Comparison of ENCODE assay signal across 8 cellular contexts in the genomic region with DNA sequence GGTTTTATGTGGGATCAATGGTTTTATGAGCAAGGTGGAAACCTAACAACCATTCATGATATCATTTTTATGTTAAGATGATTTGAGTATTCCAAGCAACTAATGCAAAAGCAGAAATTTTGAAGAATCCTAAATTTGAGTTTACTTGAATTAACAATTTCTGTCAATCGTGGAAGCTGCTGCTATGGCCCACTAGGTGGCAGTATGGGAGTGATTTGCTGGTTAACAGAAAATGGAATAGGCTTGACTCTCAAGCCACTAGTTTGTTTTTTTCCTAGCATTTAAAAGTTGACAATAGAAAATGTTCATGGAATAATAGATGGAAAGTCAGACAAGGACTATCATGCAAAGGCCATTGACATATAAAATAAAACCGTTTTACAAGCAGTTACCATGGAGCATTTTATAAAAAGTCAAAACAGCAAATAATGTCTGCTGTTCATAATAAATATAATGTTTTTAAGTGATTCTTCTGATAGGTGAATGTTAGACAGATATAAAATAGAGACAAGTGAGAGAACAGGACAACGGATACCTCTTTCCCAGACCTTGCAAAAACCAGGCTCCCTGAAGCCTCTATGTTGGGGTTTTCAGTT. TPM values are rescaled to one million over a fixed set of nuclear protein-coding genes. Genes with fewer than 3 reads are reported as not detected.
DNase-seq lines count a peak whose midpoint lies in the region; ATAC-seq, FAIRE-seq and TF ChIP-seq lines count a peak whose summit lies in the region.

No MANE protein-coding gene starts in this region.

- H3K36me3 Mint-ChIP-seq in effector memory CD8-positive, alpha-beta T cell (ENCODE audit: insufficient read depth) = peaks cover 6% of the 10 kb centered on the region
- H3K36me3 Mint-ChIP-seq in naive B cell = no peaks in the 10 kb centered on the region

- DNase-seq in AG10803 (ENCODE audit: low read depth) (peak; percentile 77), GM18507 (ENCODE audit: extremely low spot score, insufficient read length, low read depth) (no peak), NCI-H1694 treated with DMSO at 0.1 percent for 48 hours (lab: John Stamatoyannopoulos, UW) (peak; percentile 23), naive B cell (peak; percentile 39), testis (peak; percentile 60), 8988T (no peak)
- peak; percentile 56 for DNase-seq in activated CD4-positive, alpha-beta T cell treated with anti-CD3 and anti-CD28 coated beads for 48 hours
- peak; percentile 43 to 60 (median 43) for DNase-seq in effector memory CD8-positive, alpha-beta T cell

- 10 to 25% methylated on average over 3 of the region's 3 CpGs for WGBS in testis, 2 donors

- peaks cover 2% of the 10 kb centered on the region for H3K4me1 ChIP-seq in testis

- H3K27ac ChIP-seq in testis = no peak overlapping the region

- peak; percentile 83 for FAIRE-seq in GM18507 (lab: Jason Lieb, UNC)

- no peaks in the 10 kb centered on the region for H3K4me1 Mint-ChIP-seq in effector memory CD8-positive, alpha-beta T cell (ENCODE audit: low read depth in 2 of 2)
- H3K4me1 Mint-ChIP-seq in naive B cell = no peaks in the 10 kb centered on the region

- TF ChIP-seq POLR2A in testis (IDR thresholded peaks at IDR 0.05) = no peak

- peak; percentile 92 for TF ChIP-seq CTCF in AG10803 (conservative IDR thresholded peaks at IDR 0.05; ENCODE audit: low read length)
- peak; percentile 71 to 83 (median 78) for TF ChIP-seq CTCF in testis (IDR thresholded peaks at IDR 0.05)

- no peaks in the 10 kb centered on the region for H3K36me3 ChIP-seq in testis (ENCODE audit: low read depth, missing control alignments)

- H3K27me3 Mint-ChIP-seq in effector memory CD8-positive, alpha-beta T cell = no peaks in the 10 kb centered on the region
- no peaks in the 10 kb centered on the region for H3K27me3 Mint-ChIP-seq in naive B cell

- no peak overlapping the region for H3K27ac Mint-ChIP-seq in effector memory CD8-positive, alpha-beta T cell
- no peak overlapping the region for H3K27ac Mint-ChIP-seq in naive B cell

- H3K4me3 Mint-ChIP-seq in effector memory CD8-positive, alpha-beta T cell = no peak overlapping the region
- H3K4me3 Mint-ChIP-seq in naive B cell = no peak overlapping the region

- H3K27me3 ChIP-seq in testis = no peaks in the 10 kb centered on the region

- H3K9me3 ChIP-seq in testis = no peaks in the 10 kb centered on the region

- ATAC-seq in effector memory CD8-positive, alpha-beta T cell (replicated peaks) = peak; percentile 56
- no peak for ATAC-seq in naive B cell (ENCODE audit: low read depth in 2 of 2)

- H3K4me3 ChIP-seq in AG10803 (ENCODE audit: low read length) (no peak overlapping the region), testis (no peak overlapping the region)

- intact Hi-C loops in testis (cut with DNase I; ENCODE audit: low total_unique reads) = loop anchor here (10.0 kb wide), 1 partner anchor 382 kb away; no protein-coding TSS in a partner anchor

- no peaks in the 10 kb centered on the region for H3K9me3 Mint-ChIP-seq in effector memory CD8-positive, alpha-beta T cell
- H3K9me3 Mint-ChIP-seq in naive B cell = no peaks in the 10 kb centered on the region

RNA-seq across cellular contexts. Expression of gene TMEM200A, which starts 43.0 kb away (rescaled TPM):
- polyA plus RNA-seq in naive B cell (ENCODE audit: low read depth in 6 of 6) (under 1 TPM in 1 of 6 donors, not detected in 5; 0.09 TPM), testis (ENCODE audit: insufficient read depth, low read depth, low replicate concordance) (5.5 TPM)
- 1 to 10 TPM; 3.6 to 5.5 TPM for total RNA-seq in testis

Comparison
In these comparisons a context has a peak if more than half of its experiments do, and no peak if none do; other contexts are left out.
1. DNase-seq: peak in AG10803 (single experiment), NCI-H1694 treated with DMSO at 0.1 percent for 48 hours (single experiment), activated CD4-positive, alpha-beta T cell treated with anti-CD3 and anti-CD28 coated beads for 48 hours (single experiment), effector memory CD8-positive, alpha-beta T cell (3 of 3), naive B cell (single experiment) and testis (single experiment); none in GM18507 (single experiment) and 8988T (single experiment).